In genomic region chr5:92017786-92018185, GRCh38 we compare ENCODE assay signal across 15 cellular contexts.
DNase-seq lines count a peak whose midpoint lies in the region; ATAC-seq, FAIRE-seq and TF ChIP-seq lines count a peak whose summit lies in the region.
"Had no signal": no experiment of that assay in that cellular context is flagged by ENCODE, and none has a peak within 500 bp of the region (broad histone marks: within the 10 kb centered on the region; RNA-seq: fewer than 3 reads in every experiment).

No MANE protein-coding gene starts in this region.

- H3K4me2 ChIP-seq in PC-3 (ENCODE audit: low read length) (peak overlapping the region; percentile 60), osteoblast (ENCODE audit: insufficient read depth, low read length) (no peak overlapping the region), HepG2 (ENCODE audit: low read depth, low read length) (no peak overlapping the region)

- H3K4me1 ChIP-seq in PC-3 (ENCODE audit: insufficient read depth, low read length) (peaks cover 32% of the 10 kb centered on the region), osteoblast (ENCODE audit: insufficient read depth, low read length) (peaks cover 6% of the 10 kb centered on the region), HepG2 (ENCODE audit: insufficient read depth, low read length) (no peaks in the 10 kb centered on the region)
- H3K4me1 ChIP-seq: psoas muscle had no signal

- no peak overlapping the region for H3K4me3 ChIP-seq in PC-3 (ENCODE audit: low read length)
- H3K4me3 ChIP-seq in epithelial cell of esophagus (ENCODE audit: low read length): no peak overlapping the region
- no peak overlapping the region for H3K4me3 ChIP-seq in osteoblast (ENCODE audit: insufficient read depth, low read length)
- H3K4me3 ChIP-seq in HepG2 (replicated peaks in 1 of 3; ENCODE audit: insufficient read depth in 1 of 3, low read depth in 2 of 3, low read length in 3 of 3): no peak overlapping the region
- H3K4me3 ChIP-seq: psoas muscle had no signal

- CTCF ChIA-PET in PC-3 (lab: Charles Lee): interaction anchor here (0.5 kb wide), 2 partner anchors 88 to 891 kb away, joined by 3 read pairs; no protein-coding TSS in a partner anchor
- CTCF ChIA-PET in HepG2 (lab: Yijun Ruan, JAX; ENCODE audit: low intra/inter-chr PET ratio, low total read pairs): no interaction called here

- H4K20me1 ChIP-seq in PC-3 (ENCODE audit: low read length) (no peaks in the 10 kb centered on the region), osteoblast (ENCODE audit: insufficient read depth, low read length) (no peaks in the 10 kb centered on the region), HepG2 (ENCODE audit: insufficient read depth, low read length) (no peaks in the 10 kb centered on the region)

- intact Hi-C loops in PC-3 (cut with micrococcal nuclease) (loop anchor here (1.0 to 10.0 kb wide), 2 partner anchors 230 to 373 kb away; no protein-coding TSS in a partner anchor), HepG2 (cut with micrococcal nuclease; ENCODE audit: unreplicated experiment) (no loop called here)

- H3K9ac ChIP-seq in PC-3 (ENCODE audit: low read length): no peak overlapping the region
- no peak overlapping the region for H3K9ac ChIP-seq in HepG2 (ENCODE audit: insufficient read depth, low read depth, low read length)

- no peak for TF ChIP-seq POLR2A in HepG2 (IDR thresholded peaks at IDR 0.05; ENCODE audit: insufficient read depth in 1 of 2, low read depth in 2 of 2, low read length in 2 of 2)

- in situ Hi-C loops in HepG2 (cut with HindIII; ENCODE audit: extremely low pct_ligation_motif_present, low pct_unique_long_range_greater_than_20kb): no loop called here

- H2AFZ ChIP-seq in PC-3 (ENCODE audit: low read length) (no peak overlapping the region), osteoblast (ENCODE audit: low read length) (no peak overlapping the region), HepG2 (ENCODE audit: low read length) (no peak overlapping the region)

- H3F3A ChIP-seq in PC-3 (ENCODE audit: low read length, unreplicated experiment): no peaks in the 10 kb centered on the region

- H3K79me2 ChIP-seq in PC-3 (ENCODE audit: low read length) (no peaks in the 10 kb centered on the region), osteoblast (ENCODE audit: insufficient read depth, low read length) (no peaks in the 10 kb centered on the region), HepG2 (ENCODE audit: insufficient read depth, low read length) (no peaks in the 10 kb centered on the region)

- TF ChIP-seq EP300 in HepG2 (IDR thresholded peaks at IDR 0.05; ENCODE audit: low read depth in 2 of 2, low read length in 2 of 2): no peak
- no peak for TF ChIP-seq EP300 in HepG2 (CRISPR knock-in tag; IDR thresholded peaks at IDR 0.05; ENCODE audit: borderline replicate concordance)

- DNase-seq in EH (ENCODE audit: low read depth) (peak; percentile 94), PC-3 (peak; percentile 95), epithelial cell of esophagus (ENCODE audit: low read depth) (peak; percentile 2), osteoblast (ENCODE audit: insufficient read length, low spot score, missing footprints) (peak; percentile 46), NCI-H1694 treated with DMSO at 0.1 percent for 48 hours (lab: John Stamatoyannopoulos, UW) (no peak), HepG2 (ENCODE audit: low spot score) (no peak)
- DNase-seq: activated CD4-positive, alpha-beta T cell treated with anti-CD3 and anti-CD28 coated beads, Interleukin-2, amount 50 U/mL, for 1 hour; CD8-positive, alpha-beta memory T cell; central memory CD4-positive, alpha-beta T cell; NCI-H345; psoas muscle had no signal

- H3K36me3 ChIP-seq in PC-3 (ENCODE audit: low read depth, low read length) (no peaks in the 10 kb centered on the region), osteoblast (ENCODE audit: insufficient read depth, low read length) (no peaks in the 10 kb centered on the region), HepG2 (replicated peaks in 1 of 2; ENCODE audit: control insufficient read depth in 1 of 2, insufficient read depth in 2 of 2, low read length in 2 of 2) (no peaks in the 10 kb centered on the region)

- H3K9me3 ChIP-seq in PC-3 (ENCODE audit: low read length) (no peaks in the 10 kb centered on the region), osteoblast (ENCODE audit: low read depth, low read length) (no peaks in the 10 kb centered on the region), HepG2 (ENCODE audit: low read length) (no peaks in the 10 kb centered on the region)
- H3K9me3 ChIP-seq: psoas muscle had no signal

- ATAC-seq in PC-3: peak; percentile 98
- ATAC-seq in HG02884 (IDR thresholded peaks at IDR 0.05; ENCODE audit: unreplicated experiment): no peak
- ATAC-seq in GM19395 (IDR thresholded peaks at IDR 0.05; ENCODE audit: unreplicated experiment): no peak
- ATAC-seq in HepG2: no peak
- ATAC-seq: activated T-helper 17 cell treated with anti-CD3 and anti-CD28 coated beads, Interleukin-2, amount 50 U/mL, for 72 hours; psoas muscle had no signal

- H3K27ac ChIP-seq in PC-3 (ENCODE audit: low read length) (peak overlapping the region; percentile 55), osteoblast (ENCODE audit: low read depth, low read length) (no peak overlapping the region), HepG2 (ENCODE audit: extremely low read length, insufficient read depth, low read length) (no peak overlapping the region)
- H3K27ac ChIP-seq: HL-60, psoas muscle had no signal

- no peaks in the 10 kb centered on the region for H3K9me2 ChIP-seq in PC-3 (replicated peaks; ENCODE audit: low read length)

- BruUV-seq in PC-3 (replicated peaks; lab: Mats Ljungman, UMichigan): no TSS peak
- BruUV-seq in HepG2 (replicated peaks; lab: Mats Ljungman, UMichigan): no TSS peak

- TF ChIP-seq RAD21 in HepG2 (CRISPR knock-in tag; IDR thresholded peaks at IDR 0.05): no peak

- H3K27me3 ChIP-seq in PC-3 (ENCODE audit: low read length) (no peaks in the 10 kb centered on the region), osteoblast (ENCODE audit: insufficient read depth, low read length) (no peaks in the 10 kb centered on the region), HepG2 (ENCODE audit: control insufficient read depth in 1 of 2, insufficient read depth in 2 of 2, low read length in 2 of 2) (no peaks in the 10 kb centered on the region)

- no peak for TF ChIP-seq CTCF in PC-3 (conservative IDR thresholded peaks at IDR 0.05; ENCODE audit: low read depth, low read length)
- TF ChIP-seq CTCF in epithelial cell of esophagus (IDR thresholded peaks at IDR 0.05; ENCODE audit: insufficient read depth, low read depth, low read length, missing control alignments): no peak
- TF ChIP-seq CTCF in osteoblast (IDR thresholded peaks at IDR 0.05; ENCODE audit: extremely low read depth, low read depth, low read length): no peak
- no peak for TF ChIP-seq CTCF in HepG2 (CRISPR knock-in tag; IDR thresholded peaks at IDR 0.05)

- POLR2A ChIA-PET in PC-3 (lab: Charles Lee; ENCODE audit: unreplicated experiment) (no interaction called here), HepG2 (lab: Yijun Ruan, JAX) (no interaction called here)

- no peak for FAIRE-seq in HepG2 (lab: Jason Lieb, UNC)

TF ChIP-seq in HepG2, 621 proteins besides CTCF, POLR2A, EP300 and RAD21:
- TF ChIP-seq JUNB (CRISPR knock-in tag; IDR thresholded peaks at IDR 0.05; ENCODE audit: borderline replicate concordance): no peak
- TF ChIP-seq PCBP2 (optimal IDR thresholded peaks at IDR 0.05; ENCODE audit: low read depth, low read length, poor library complexity, severe bottlenecking): no peak
- no peak for TF ChIP-seq ETV6 (CRISPR knock-in tag; conservative IDR thresholded peaks at IDR 0.05)
- TF ChIP-seq NFATC3 (CRISPR knock-in tag; IDR thresholded peaks at IDR 0.05): no peak
- TF ChIP-seq ZNF329 (CRISPR knock-in tag; IDR thresholded peaks at IDR 0.05; ENCODE audit: low read depth): no peak
- no peak for TF ChIP-seq SMYD3 (CRISPR knock-in tag; IDR thresholded peaks at IDR 0.05)
- TF ChIP-seq ZNF615 (CRISPR knock-in tag; IDR thresholded peaks at IDR 0.05; ENCODE audit: borderline replicate concordance): no peak
- TF ChIP-seq FOXM1 (CRISPR knock-in tag; IDR thresholded peaks at IDR 0.05): no peak
- TF ChIP-seq HNF1B (CRISPR knock-in tag; IDR thresholded peaks at IDR 0.05): no peak
TF ChIP-seq in HepG2: peak in this region for 0.

Comparison
In these comparisons a context has a peak if more than half of its experiments do, and no peak if none do; other contexts are left out.
1. DNase-seq: peak in EH (single experiment), PC-3 (single experiment), epithelial cell of esophagus (single experiment) and osteoblast (single experiment); none in NCI-H1694 treated with DMSO at 0.1 percent for 48 hours (single experiment) and HepG2 (single experiment).